ENCODE assay signal across 8 cellular contexts in genomic region chr11:117907276-117908110, GRCh38. TPM values are rescaled to one million over a fixed set of nuclear protein-coding genes. Genes with fewer than 3 reads are reported as not detected.
A peak's percentile ranks its signal among the peaks of the same experiment; 100 is the strongest.
DNase-seq lines count a peak whose midpoint lies in the region; ATAC-seq and TF ChIP-seq lines count a peak whose summit lies in the region.

No MANE protein-coding gene starts in this region.

- H3K4me1 ChIP-seq in GM23248 (ENCODE audit: insufficient read depth) = 0 out of 2 replicates have a peak, but pooled peaks cover 4% of the 10 kb centered on the region
- peaks cover 4% of the 10 kb centered on the region for H3K4me1 ChIP-seq in colonic mucosa

- peaks cover 6% of the 10 kb centered on the region; the same call in 1 of the 2 replicates for H3F3A ChIP-seq in GM23248 (ENCODE audit: insufficient read depth)

- H3K27ac ChIP-seq in AG04450 (ENCODE audit: low read depth, low read length) (no peak overlapping the region), GM23248 (no peak overlapping the region), colonic mucosa (no peak overlapping the region)

- in situ Hi-C loops in GM23248 (cut with MboI) = no loop called here

- H3K9me3 ChIP-seq in AG04450 (ENCODE audit: control insufficient read depth, insufficient read depth, low read length) (no peaks in the 10 kb centered on the region), GM23248 (ENCODE audit: low read depth) (no peaks in the 10 kb centered on the region), colonic mucosa (no peaks in the 10 kb centered on the region)

- 23 to 24% methylated on average over 24 of the region's 24 CpGs for WGBS in GM23248 (ENCODE audit: low coverage in 1 of 2, low lambda C conversion rate in 2 of 2, missing lambda C conversion rate in 2 of 2), 2 experiments

- CTCF ChIA-PET in AG04450 (lab: Charles Lee) = interaction anchor here (0.9 to 2.4 kb wide), 6 partner anchors 16 to 100 kb away, joined by 3 to 11 read pairs (median 4); no protein-coding TSS in a partner anchor

- H3K79me2 ChIP-seq in GM23248 (ENCODE audit: insufficient read depth) = no peaks in the 10 kb centered on the region

- ATAC-seq in left colon (peak; percentile 100), HG02973 (IDR thresholded peaks at IDR 0.05; ENCODE audit: unreplicated experiment) (no peak)

- H4K20me1 ChIP-seq in GM23248 (ENCODE audit: insufficient read depth) = no peaks in the 10 kb centered on the region

- H3K4me3 ChIP-seq in AG04450 (ENCODE audit: low read depth, low read length) = no peak overlapping the region; the same call in 1 of the 2 replicates
- H3K4me3 ChIP-seq in GM23248 = no peak overlapping the region
- no peak overlapping the region for H3K4me3 ChIP-seq in colonic mucosa

- H3K4me2 ChIP-seq in GM23248 (ENCODE audit: unreplicated experiment) = no peak overlapping the region

- POLR2A ChIA-PET in AG04450 (lab: Yijun Ruan, JAX) = no interaction called here

- H3K9me2 ChIP-seq in GM23248 (ENCODE audit: insufficient read depth) = no peaks in the 10 kb centered on the region

- intact Hi-C loops in colonic mucosa (cut with DNase I) = no loop called here
- intact Hi-C loops in left colon (cut with DNase I, micrococcal nuclease) = loop anchor here in 1 of 2 donors (10.0 kb wide), 1 partner anchor 63 kb away; no protein-coding TSS in a partner anchor

- TF ChIP-seq CTCF in AG04450 (IDR thresholded peaks at IDR 0.05; ENCODE audit: low read depth, low read length) = no peak
- TF ChIP-seq CTCF in colonic mucosa (IDR thresholded peaks at IDR 0.05) = no peak

- H3K36me3 ChIP-seq in GM23248 (ENCODE audit: low read depth) (no peaks in the 10 kb centered on the region), colonic mucosa (no peaks in the 10 kb centered on the region)

- H2AFZ ChIP-seq in GM23248 = peak overlapping the region; percentile 21; the same call in 1 of the 2 replicates

- H3K9ac ChIP-seq in GM23248 = no peak overlapping the region
- H3K9ac ChIP-seq in colonic mucosa (ENCODE audit: low read depth in 2 of 2, low read length in 2 of 2) = peak overlapping the region in 1 of 2 donors; percentile 20

- DNase-seq in AG04450 (ENCODE audit: low read depth, low spot score) (peak; percentile 70), GM23248 (peak; percentile 93), NCI-H2227 treated with DMSO at 0.1 percent for 48 hours (lab: John Stamatoyannopoulos, UW) (peak; percentile 94), colonic mucosa (peak; percentile 94), left colon (peak; percentile 91)
- DNase-seq in activated CD4-positive, alpha-beta T cell treated with anti-CD3 and anti-CD28 coated beads for 1 hour = peak; percentile 30
- peak; percentile 71 for DNase-seq in stimulated activated CD4-positive, alpha-beta T cell treated with anti-CD3 and anti-CD28 coated beads, Interleukin-2, amount 100 ng/mL, for 4 hours (ENCODE audit: low read depth)

- peaks cover 3% of the 10 kb centered on the region for H3K27me3 ChIP-seq in AG04450 (ENCODE audit: control insufficient read depth, insufficient read depth, low read length)
- H3K27me3 ChIP-seq in GM23248 (replicated peaks; ENCODE audit: insufficient read depth) = peaks cover 6% of the 10 kb centered on the region; the same call in 1 of the 2 replicates
- H3K27me3 ChIP-seq in colonic mucosa = no peaks in the 10 kb centered on the region

RNA-seq across cellular contexts. Expression of gene TMPRSS13, which starts 21.7 kb away (rescaled TPM):
- polyA plus RNA-seq in AG04450 (2011; rRNA removed) (not detected in 2 replicates), GM23248 (2016; fragmentation: Nextera tagmentation; extraction: Ambion mirVana) (not detected in 2 replicates)
- not detected in 2 replicates for polyA minus RNA-seq in AG04450 (2011; rRNA and poly(A)+ RNA removed)
- total RNA-seq in GM23248 (2014; rRNA removed; shearing (Covaris generic)) = not detected in 2 replicates
- total RNA-seq in colonic mucosa (1 to 10 TPM; 1.5 to 1.6 TPM), left colon (under 1 TPM; 0.46 to 0.87 TPM)

RNA-seq across cellular contexts. Expression of gene FXYD6, which starts 31.0 kb away (rescaled TPM):
- 19.8 and 21.4 TPM in 2 replicates for polyA plus RNA-seq in AG04450 (2011; rRNA removed)
- 9.7 and 11.8 TPM in 2 replicates for polyA minus RNA-seq in AG04450 (2011; rRNA and poly(A)+ RNA removed)
- total RNA-seq in GM23248 (2014; rRNA removed; shearing (Covaris generic)) = not detected in 2 replicates
- polyA plus RNA-seq in GM23248 (2016; fragmentation: Nextera tagmentation; extraction: Ambion mirVana) = 0.20 TPM in 1 of 2 replicates, not detected in the other
- total RNA-seq in colonic mucosa = 10 to 100 TPM in 1 of 2 donors, 1 to 10 TPM in 1; 6.4 to 29.8 TPM
- 10 to 100 TPM in 1 of 2 donors, 1 to 10 TPM in 1; 4.4 to 37.2 TPM for total RNA-seq in left colon

Comparison
In these comparisons a context has a peak if more than half of its experiments do, and no peak if none do; other contexts are left out.
1. DNase-seq: peak in every context shown above with its lines; median percentile 94 in NCI-H2227 treated with DMSO at 0.1 percent for 48 hours; 94 in colonic mucosa; 93 in GM23248; 91 in left colon; 71 in stimulated activated CD4-positive, alpha-beta T cell treated with anti-CD3 and anti-CD28 coated beads, Interleukin-2, amount 100 ng/mL, for 4 hours; 70 in AG04450; 30 in activated CD4-positive, alpha-beta T cell treated with anti-CD3 and anti-CD28 coated beads for 1 hour.